ENCODE assay signal across 21 cellular contexts in genomic region chr11:5362017-5362625, GRCh38. TPM values are rescaled to one million over a fixed set of nuclear protein-coding genes. Genes with fewer than 3 reads are reported as not detected.
DNase-seq lines count a peak whose midpoint lies in the region; ATAC-seq, FAIRE-seq and TF ChIP-seq lines count a peak whose summit lies in the region.
"Had no signal": no experiment of that assay in that cellular context is flagged by ENCODE, and none has a peak within 500 bp of the region (broad histone marks: within the 10 kb centered on the region; RNA-seq: fewer than 3 reads in every experiment).

No MANE protein-coding gene starts in this region.

- no TSS peak for BruUV-seq in K562 (replicated peaks; lab: Mats Ljungman, UMichigan)

- peaks cover 5% of the 10 kb centered on the region for H3K27me3 Mint-ChIP-seq in type B pancreatic cell

- no peak overlapping the region for H2AFZ ChIP-seq in SK-N-SH (ENCODE audit: low read depth)
- H2AFZ ChIP-seq in K562 (ENCODE audit: low read depth, low read length), result no peak overlapping the region

- no peaks in the 10 kb centered on the region for H3K9me3 ChIP-seq in SK-N-SH
- no peaks in the 10 kb centered on the region for H3K9me3 ChIP-seq in K562 (replicated peaks; ENCODE audit: control insufficient read depth, insufficient read depth, low read depth, low read length)
- H3K9me3 ChIP-seq: SJSA1 had no signal

- H3K4me3 ChIP-seq in SK-N-SH (ENCODE audit: low read depth in 2 of 2, low read length in 1 of 2), result no peak overlapping the region
- H3K4me3 ChIP-seq in K562, result no peak overlapping the region
- H3K4me3 ChIP-seq in fibroblast of pulmonary artery (replicated peaks; ENCODE audit: low read depth, low read length), result no peak overlapping the region
- no peak overlapping the region for H3K4me3 ChIP-seq in H7 (ENCODE audit: insufficient read depth, low read depth, low read length)
- H3K4me3 ChIP-seq: SJSA1 had no signal

- H4K20me1 ChIP-seq in SK-N-SH (ENCODE audit: insufficient read depth) (no peaks in the 10 kb centered on the region), K562 (replicated peaks; ENCODE audit: control insufficient read depth, insufficient read depth, low read length) (no peaks in the 10 kb centered on the region)

- POLR2A ChIA-PET in SK-N-SH (lab: Yijun Ruan, JAX) (no interaction called here), K562 (lab: Yijun Ruan, JAX) (no interaction called here), GM10248 (lab: Yijun Ruan, JAX) (no interaction called here)

- TF ChIP-seq EP300 in SK-N-SH (IDR thresholded peaks at IDR 0.05; ENCODE audit: borderline replicate concordance in 1 of 2, low read depth in 1 of 2, low read length in 1 of 2) (no peak), K562 (IDR thresholded peaks at IDR 0.05; ENCODE audit: low read length) (no peak)

- no peak overlapping the region for H3K4me2 ChIP-seq in SK-N-SH
- no peak overlapping the region for H3K4me2 ChIP-seq in K562 (ENCODE audit: insufficient read depth, low read length)

- no peak overlapping the region for H3K4me3 Mint-ChIP-seq in type B pancreatic cell
- H3K4me3 Mint-ChIP-seq: CD8-positive, alpha-beta T cell had no signal

- ATAC-seq in SK-N-SH treated with all-trans-retinoic acid at 6 μM for 48 hours, result no peak
- ATAC-seq in K562, result no peak
- ATAC-seq: CD8-positive, alpha-beta T cell; Right ventricle myocardium inferior had no signal

- H3F3A ChIP-seq in SK-N-SH (replicated peaks; ENCODE audit: insufficient read depth), result peaks cover 13% of the 10 kb centered on the region

- TF ChIP-seq POLR2A in K562 (conservative IDR thresholded peaks at IDR 0.05), result no peak

- peaks cover 0 to 7% of the 10 kb centered on the region in 2 experiments; a peak in 1 of 4 replicates for H3K4me1 ChIP-seq in SK-N-SH (ENCODE audit: control insufficient read depth in 1 of 2, insufficient read depth in 2 of 2, low read depth in 1 of 2, low read length in 1 of 2)
- H3K4me1 ChIP-seq in K562 (replicated peaks in 1 of 2; ENCODE audit: control insufficient read depth in 2 of 2, insufficient read depth in 2 of 2, low read length in 2 of 2), result peaks cover 5 to 34% of the 10 kb centered on the region in 2 experiments; a peak in 3 of 5 replicates

- DNase-seq in SK-N-SH, result no peak
- DNase-seq in K562 (ENCODE audit: extremely low read depth in 1 of 4, low spot score in 3 of 4), result peak in 2 of 4 experiments; percentile 19 to 25
- DNase-seq in fibroblast of pulmonary artery (ENCODE audit: low read depth), result peak; percentile 28
- no peak for DNase-seq in H7
- no peak for DNase-seq in NCI-H1048 (lab: John Stamatoyannopoulos, UW)
- DNase-seq in GM10248 (ENCODE audit: extremely low spot score), result no peak
- no peak for DNase-seq in type B pancreatic cell (ENCODE audit: extremely low spot score, unreplicated experiment)
- DNase-seq: AML-193; C1 segment of cervical spinal cord; CD8-positive, alpha-beta T cell; NCI-H1105; NCI-H2081 treated with DMSO at 0.1 percent for 48 hours; NCI-H2171 treated with DMSO at 0.1 percent for 48 hours; NCI-H446; NCI-H526 had no signal

- intact Hi-C loops in K562 (cut with micrococcal nuclease), result no loop called here

- H3K36me3 ChIP-seq in SK-N-SH (replicated peaks in 1 of 2; ENCODE audit: control insufficient read depth in 1 of 2, insufficient read depth in 2 of 2, low read length in 1 of 2) (no peaks in the 10 kb centered on the region), K562 (ENCODE audit: control insufficient read depth, insufficient read depth, low read length) (peaks cover 52% of the 10 kb centered on the region), H7 (replicated peaks; ENCODE audit: control insufficient read depth, insufficient read depth, low read length) (no peaks in the 10 kb centered on the region)
- H3K36me3 ChIP-seq: SJSA1 had no signal

- no peaks in the 10 kb centered on the region for H3K36me3 Mint-ChIP-seq in type B pancreatic cell
- H3K36me3 Mint-ChIP-seq: CD8-positive, alpha-beta T cell had no signal

- TF ChIP-seq CTCF in SK-N-SH (IDR thresholded peaks at IDR 0.05) (no peak), K562 (IDR thresholded peaks at IDR 0.05 in 2 of 3, conservative IDR thresholded peaks at IDR 0.05 in 1 of 3; ENCODE audit: insufficient read depth in 2 of 3, low read depth in 1 of 3, low read length in 3 of 3) (no peak), fibroblast of pulmonary artery (IDR thresholded peaks at IDR 0.05; ENCODE audit: low read length, missing control alignments) (no peak), GM10248 (IDR thresholded peaks at IDR 0.05; ENCODE audit: control extremely low read depth, extremely low read depth, low read depth, missing control alignments) (no peak), type B pancreatic cell (conservative IDR thresholded peaks at IDR 0.05) (no peak)

- in situ Hi-C loops in K562 (cut with MboI), result no loop called here

- H3K27ac ChIP-seq in SK-N-SH (ENCODE audit: low read depth in 2 of 2, low read length in 1 of 2) (no peak overlapping the region), K562 (ENCODE audit: extremely low read depth, low read depth, low read length) (no peak overlapping the region)
- H3K27ac ChIP-seq: 22Rv1, SJSA1 had no signal

- H3K9ac ChIP-seq in SK-N-SH (no peak overlapping the region), K562 (ENCODE audit: insufficient read depth in 1 of 2, low read depth in 2 of 2, low read length in 2 of 2) (no peak overlapping the region)

- CTCF ChIA-PET in SK-N-SH (lab: Yijun Ruan, JAX), result no interaction called here
- CTCF ChIA-PET in K562 (lab: Yijun Ruan, JAX; ENCODE audit: low intra/inter-chr PET ratio), result no interaction called here
- CTCF ChIA-PET in GM10248 (lab: Yijun Ruan, JAX), result interaction anchor here (1.0 kb wide), 1 partner anchor 11 kb away, joined by 4 read pairs; the partner anchor contains the start of gene OR51B6

- H3K27me3 ChIP-seq in SK-N-SH (ENCODE audit: insufficient read depth), result no peaks in the 10 kb centered on the region
- H3K27me3 ChIP-seq in K562 (ENCODE audit: control insufficient read depth in 2 of 2, insufficient read depth in 2 of 2, low read length in 2 of 2), result no peaks in the 10 kb centered on the region
- no peaks in the 10 kb centered on the region for H3K27me3 ChIP-seq in H7 (ENCODE audit: control insufficient read depth, insufficient read depth, low read length)
- H3K27me3 ChIP-seq: SJSA1 had no signal

- no peak for FAIRE-seq in K562 (lab: Jason Lieb, UNC)
- FAIRE-seq: G401.6, H1 had no signal

- H3K79me2 ChIP-seq in SK-N-SH (ENCODE audit: insufficient read depth) (no peaks in the 10 kb centered on the region), K562 (ENCODE audit: control insufficient read depth, insufficient read depth, low read length) (peaks cover 58% of the 10 kb centered on the region)

- H3K9me2 ChIP-seq in SK-N-SH, result no peaks in the 10 kb centered on the region

- H3K27ac Mint-ChIP-seq in type B pancreatic cell, result no peak overlapping the region
- H3K27ac Mint-ChIP-seq: CD8-positive, alpha-beta T cell had no signal

- WGBS in SK-N-SH (ENCODE audit: low lambda C conversion rate), result 4% methylated on average over 3 of the region's 3 CpGs
- WGBS in K562 (ENCODE audit: insufficient coverage, low coverage, missing lambda C conversion rate), result 20% methylated on average over 3 of the region's 3 CpGs

- H3K9me3 Mint-ChIP-seq in type B pancreatic cell, result no peaks in the 10 kb centered on the region

- no peaks in the 10 kb centered on the region for H3K9me1 ChIP-seq in K562 (ENCODE audit: control insufficient read depth, insufficient read depth, low read length)

- TF ChIP-seq RAD21 in SK-N-SH (IDR thresholded peaks at IDR 0.05; ENCODE audit: low read length), result no peak
- no peak for TF ChIP-seq RAD21 in K562 (CRISPR knock-in tag; conservative IDR thresholded peaks at IDR 0.05 in 1 of 2, IDR thresholded peaks at IDR 0.05 in 1 of 2)

- H3K4me1 Mint-ChIP-seq in type B pancreatic cell (ENCODE audit: unreplicated experiment), result no peaks in the 10 kb centered on the region

RNA-seq across cellular contexts. Expression of gene OR51B6, which starts 10.8 kb away (rescaled TPM):
- polyA plus RNA-seq in SK-N-SH (2012; rRNA removed) (not detected in 2 replicates), K562 (2011; rRNA removed) (not detected in 2 replicates), K562 (2014; fragmentation: Illumina TruSeq; extraction: Trizol) (not detected in 2 replicates), K562 (2014; fragmentation: Nextera tagmentation; extraction: Ambion mirVana) (under 1 TPM; 0.06 to 0.97 TPM), K562 (2014; rRNA removed) (not detected in 2 replicates)
- not detected in 2 replicates for polyA plus RNA-seq in SK-N-SH (2012; cell fraction: cytosol; rRNA removed)
- polyA plus RNA-seq in SK-N-SH (2012; cell fraction: nucleus; rRNA removed), result not detected in 2 replicates
- total RNA-seq in K562 (2011; cell fraction: chromatin; rRNA removed; ENCODE audit: low replicate concordance), result 0.35 and 0.65 TPM in 2 replicates
- total RNA-seq in K562 (2011; cell fraction: nucleolus; rRNA removed), result not detected in 2 replicates
- total RNA-seq in K562 (2011; cell fraction: nucleoplasm; rRNA removed), result not detected in 2 replicates
- total RNA-seq in K562 (2014; rRNA removed) (not detected in 2 replicates), K562 (2014; rRNA removed; fragmentation: Illumina TruSeq; extraction: Trizol) (not detected in 2 replicates), K562 (2015; rRNA removed; fragmentation: Illumina TruSeq; extraction: Trizol) (not detected in 2 replicates), K562 (2021) (not detected in 2 replicates), type B pancreatic cell (ENCODE audit: low replicate concordance) (not detected in 2 replicates)
- polyA plus RNA-seq in K562 (2011; cell fraction: cytosol; rRNA removed), result not detected in 2 replicates
- not detected in 2 replicates for polyA plus RNA-seq in K562 (2011; cell fraction: nucleus; rRNA removed)
- 0.08 and 0.11 TPM in 2 replicates for polyA plus RNA-seq in K562 (2012)
- polyA minus RNA-seq in K562 (2011; rRNA and poly(A)+ RNA removed), result not detected in 2 replicates
- polyA minus RNA-seq in K562 (2011; cell fraction: cytosol; rRNA and poly(A)+ RNA removed), result not detected in 2 replicates
- 0.40 and 0.89 TPM in 2 replicates for polyA minus RNA-seq in K562 (2011; cell fraction: nucleus; rRNA and poly(A)+ RNA removed)
- not detected in 2 replicates for total RNA-seq in H7 (2014; rRNA removed; shearing (Covaris generic))
- total RNA-seq: CD8-positive, alpha-beta T cell; H1; Right ventricle myocardium inferior; SJSA1 had no signal
- polyA plus RNA-seq: H1 had no signal

RNA-seq across cellular contexts. Expression of gene OR51B5, which starts 18.8 kb away (rescaled TPM):
- 0.15 and 0.29 TPM in 2 replicates for polyA plus RNA-seq in SK-N-SH (2012; rRNA removed)
- polyA plus RNA-seq in SK-N-SH (2012; cell fraction: cytosol; rRNA removed), result 0.20 and 0.24 TPM in 2 replicates
- polyA plus RNA-seq in SK-N-SH (2012; cell fraction: nucleus; rRNA removed), result 0.53 and 0.57 TPM in 2 replicates
- total RNA-seq in K562 (2011; cell fraction: chromatin; rRNA removed; ENCODE audit: low replicate concordance), result 138 and 316 TPM in 2 replicates
- 86.7 and 139 TPM in 2 replicates for total RNA-seq in K562 (2011; cell fraction: nucleolus; rRNA removed)
- total RNA-seq in K562 (2011; cell fraction: nucleoplasm; rRNA removed), result 410 and 874 TPM in 2 replicates
- 81.2 and 89.6 TPM in 2 replicates for total RNA-seq in K562 (2014; rRNA removed)
- 158 and 184 TPM in 2 replicates for total RNA-seq in K562 (2014; rRNA removed; fragmentation: Illumina TruSeq; extraction: Trizol)
- 104 and 109 TPM in 2 replicates for total RNA-seq in K562 (2015; rRNA removed; fragmentation: Illumina TruSeq; extraction: Trizol)
- total RNA-seq in K562 (2021), result 109 and 120 TPM in 2 replicates
- polyA plus RNA-seq in K562 (2011; rRNA removed), result 137 and 216 TPM in 2 replicates
- 103 and 220 TPM in 2 replicates for polyA plus RNA-seq in K562 (2011; cell fraction: cytosol; rRNA removed)
- polyA plus RNA-seq in K562 (2011; cell fraction: nucleus; rRNA removed), result 302 and 401 TPM in 2 replicates
- 66.6 and 103 TPM in 2 replicates for polyA plus RNA-seq in K562 (2012)
- polyA plus RNA-seq in K562 (2014; fragmentation: Illumina TruSeq; extraction: Trizol), result 154 and 176 TPM in 2 replicates
- polyA plus RNA-seq in K562 (2014; fragmentation: Nextera tagmentation; extraction: Ambion mirVana), result 10 to 100 TPM; 83.5 to 99.9 TPM
- polyA plus RNA-seq in K562 (2014; rRNA removed), result 111 and 113 TPM in 2 replicates
- polyA minus RNA-seq in K562 (2011; rRNA and poly(A)+ RNA removed), result 143 and 246 TPM in 2 replicates
- polyA minus RNA-seq in K562 (2011; cell fraction: cytosol; rRNA and poly(A)+ RNA removed), result 55.8 and 81.5 TPM in 2 replicates
- polyA minus RNA-seq in K562 (2011; cell fraction: nucleus; rRNA and poly(A)+ RNA removed), result 241 and 318 TPM in 2 replicates
- 0.15 TPM in 1 of 2 replicates, not detected in the other for total RNA-seq in H7 (2014; rRNA removed; shearing (Covaris generic))
- not detected in 2 replicates for total RNA-seq in type B pancreatic cell (ENCODE audit: low replicate concordance)
- total RNA-seq: CD8-positive, alpha-beta T cell; H1; Right ventricle myocardium inferior had no signal
- polyA plus RNA-seq: H1 had no signal

RNA-seq across cellular contexts. Expression of gene OR51M1, which starts 21.5 kb away (rescaled TPM):
- polyA plus RNA-seq in SK-N-SH (2012; rRNA removed) (not detected in 2 replicates), K562 (2011; rRNA removed) (not detected in 2 replicates), K562 (2014; fragmentation: Illumina TruSeq; extraction: Trizol) (not detected in 2 replicates), K562 (2014; fragmentation: Nextera tagmentation; extraction: Ambion mirVana) (under 1 TPM; 0.01 to 0.18 TPM), K562 (2014; rRNA removed) (not detected in 2 replicates)
- not detected in 2 replicates for polyA plus RNA-seq in SK-N-SH (2012; cell fraction: cytosol; rRNA removed)
- polyA plus RNA-seq in SK-N-SH (2012; cell fraction: nucleus; rRNA removed), result not detected in 2 replicates
- total RNA-seq in K562 (2011; cell fraction: chromatin; rRNA removed; ENCODE audit: low replicate concordance), result 0.35 and 0.49 TPM in 2 replicates
- under 0.01 and 0.13 TPM in 2 replicates for total RNA-seq in K562 (2011; cell fraction: nucleolus; rRNA removed)
- 0.22 and 0.23 TPM in 2 replicates for total RNA-seq in K562 (2011; cell fraction: nucleoplasm; rRNA removed)
- total RNA-seq in K562 (2014; rRNA removed) (not detected in 2 replicates), K562 (2014; rRNA removed; fragmentation: Illumina TruSeq; extraction: Trizol) (0.04 TPM in 1 of 2 replicates, not detected in the other), K562 (2015; rRNA removed; fragmentation: Illumina TruSeq; extraction: Trizol) (not detected in 2 replicates), K562 (2021) (not detected in 2 replicates), type B pancreatic cell (ENCODE audit: low replicate concordance) (not detected in 2 replicates)
- polyA plus RNA-seq in K562 (2011; cell fraction: cytosol; rRNA removed), result not detected in 2 replicates
- 0.07 TPM in 1 of 2 replicates, not detected in the other for polyA plus RNA-seq in K562 (2011; cell fraction: nucleus; rRNA removed)
- polyA plus RNA-seq in K562 (2012), result 0.07 and 0.20 TPM in 2 replicates
- polyA minus RNA-seq in K562 (2011; rRNA and poly(A)+ RNA removed), result 0.12 TPM in 1 of 2 replicates, not detected in the other
- polyA minus RNA-seq in K562 (2011; cell fraction: cytosol; rRNA and poly(A)+ RNA removed), result not detected in 2 replicates
- 0.11 and 0.27 TPM in 2 replicates for polyA minus RNA-seq in K562 (2011; cell fraction: nucleus; rRNA and poly(A)+ RNA removed)
- total RNA-seq in H7 (2014; rRNA removed; shearing (Covaris generic)), result not detected in 2 replicates
- total RNA-seq: CD8-positive, alpha-beta T cell; H1; Right ventricle myocardium inferior; SJSA1 had no signal

RNA-seq across cellular contexts. Expression of gene OR51B2, which starts 38.0 kb away (rescaled TPM):
- polyA plus RNA-seq in SK-N-SH (2012; rRNA removed) (not detected in 2 replicates), K562 (2011; rRNA removed) (5.7 and 10.5 TPM in 2 replicates), K562 (2014; fragmentation: Illumina TruSeq; extraction: Trizol) (3.3 and 3.5 TPM in 2 replicates), K562 (2014; fragmentation: Nextera tagmentation; extraction: Ambion mirVana) (under 1 TPM; 0.38 to 0.84 TPM), K562 (2014; rRNA removed) (2.6 and 2.7 TPM in 2 replicates)
- polyA plus RNA-seq in SK-N-SH (2012; cell fraction: cytosol; rRNA removed), result not detected in 2 replicates
- polyA plus RNA-seq in SK-N-SH (2012; cell fraction: nucleus; rRNA removed), result 0.08 TPM in 1 of 2 replicates, not detected in the other
- total RNA-seq in K562 (2011; cell fraction: chromatin; rRNA removed; ENCODE audit: low replicate concordance), result 26.1 and 96.0 TPM in 2 replicates
- total RNA-seq in K562 (2011; cell fraction: nucleolus; rRNA removed), result 17.0 and 25.1 TPM in 2 replicates
- 59.5 and 83.7 TPM in 2 replicates for total RNA-seq in K562 (2011; cell fraction: nucleoplasm; rRNA removed)
- total RNA-seq in K562 (2014; rRNA removed) (3.4 and 4.0 TPM in 2 replicates), K562 (2014; rRNA removed; fragmentation: Illumina TruSeq; extraction: Trizol) (6.6 TPM in 2 replicates), K562 (2015; rRNA removed; fragmentation: Illumina TruSeq; extraction: Trizol) (5.0 and 5.7 TPM in 2 replicates), K562 (2021) (3.3 and 4.0 TPM in 2 replicates), type B pancreatic cell (ENCODE audit: low replicate concordance) (not detected in 2 replicates)
- 1.5 and 7.6 TPM in 2 replicates for polyA plus RNA-seq in K562 (2011; cell fraction: cytosol; rRNA removed)
- polyA plus RNA-seq in K562 (2011; cell fraction: nucleus; rRNA removed), result 19.3 and 33.3 TPM in 2 replicates
- polyA plus RNA-seq in K562 (2012), result 1.0 and 3.5 TPM in 2 replicates
- polyA minus RNA-seq in K562 (2011; rRNA and poly(A)+ RNA removed), result 47.7 and 115 TPM in 2 replicates
- 4.0 and 5.9 TPM in 2 replicates for polyA minus RNA-seq in K562 (2011; cell fraction: cytosol; rRNA and poly(A)+ RNA removed)
- 66.8 and 115 TPM in 2 replicates for polyA minus RNA-seq in K562 (2011; cell fraction: nucleus; rRNA and poly(A)+ RNA removed)
- total RNA-seq in H7 (2014; rRNA removed; shearing (Covaris generic)), result not detected in 2 replicates
- total RNA-seq: CD8-positive, alpha-beta T cell; H1; Right ventricle myocardium inferior; SJSA1 had no signal
- polyA plus RNA-seq: H1 had no signal

RNA-seq across cellular contexts. Expression of gene OR51Q1, which starts 59.8 kb away (rescaled TPM):
- not detected in 2 replicates for polyA plus RNA-seq in SK-N-SH (2012; rRNA removed)
- polyA plus RNA-seq in SK-N-SH (2012; cell fraction: cytosol; rRNA removed), result not detected in 2 replicates
- not detected in 2 replicates for polyA plus RNA-seq in SK-N-SH (2012; cell fraction: nucleus; rRNA removed)
- 0.76 and 1.2 TPM in 2 replicates for total RNA-seq in K562 (2011; cell fraction: chromatin; rRNA removed; ENCODE audit: low replicate concordance)
- total RNA-seq in K562 (2011; cell fraction: nucleolus; rRNA removed), result 0.33 and 0.66 TPM in 2 replicates
- total RNA-seq in K562 (2011; cell fraction: nucleoplasm; rRNA removed), result 0.73 and 0.76 TPM in 2 replicates
- total RNA-seq in K562 (2014; rRNA removed), result 0.16 TPM in 1 of 2 replicates, not detected in the other
- total RNA-seq in K562 (2014; rRNA removed; fragmentation: Illumina TruSeq; extraction: Trizol), result not detected in 2 replicates
- total RNA-seq in K562 (2015; rRNA removed; fragmentation: Illumina TruSeq; extraction: Trizol), result not detected in 2 replicates
- total RNA-seq in K562 (2021), result not detected in 2 replicates
- not detected in 2 replicates for polyA plus RNA-seq in K562 (2011; rRNA removed)
- polyA plus RNA-seq in K562 (2011; cell fraction: cytosol; rRNA removed), result not detected in 2 replicates
- polyA plus RNA-seq in K562 (2011; cell fraction: nucleus; rRNA removed), result not detected in 2 replicates
- 0.13 TPM in 1 of 2 replicates, not detected in the other for polyA plus RNA-seq in K562 (2012)
- not detected in 2 replicates for polyA plus RNA-seq in K562 (2014; fragmentation: Illumina TruSeq; extraction: Trizol)
- polyA plus RNA-seq in K562 (2014; fragmentation: Nextera tagmentation; extraction: Ambion mirVana), result under 1 TPM in 1 of 2 experiments, not detected in 1; 0.69 TPM
- not detected in 2 replicates for polyA plus RNA-seq in K562 (2014; rRNA removed)
- not detected in 2 replicates for polyA minus RNA-seq in K562 (2011; rRNA and poly(A)+ RNA removed)
- not detected in 2 replicates for polyA minus RNA-seq in K562 (2011; cell fraction: cytosol; rRNA and poly(A)+ RNA removed)
- 1.1 and 1.6 TPM in 2 replicates for polyA minus RNA-seq in K562 (2011; cell fraction: nucleus; rRNA and poly(A)+ RNA removed)
- total RNA-seq in H7 (2014; rRNA removed; shearing (Covaris generic)), result not detected in 2 replicates
- not detected in 2 replicates for total RNA-seq in type B pancreatic cell (ENCODE audit: low replicate concordance)
- total RNA-seq: CD8-positive, alpha-beta T cell; H1; Right ventricle myocardium inferior; SJSA1 had no signal

Comparison
In these comparisons a context has a peak if more than half of its experiments do, and no peak if none do; other contexts are left out.
1. RNA of gene OR51B5, which starts 18.8 kb away (total RNA-seq): 81.2 to 874 TPM in K562; 0.15 TPM in H7 and not detected in type B pancreatic cell; every median in the first group is over 10 times any median in the second.